In genomic region chr11:117459121-117459978, GRCh38 we compare ENCODE assay signal across 20 cellular contexts.
DNase-seq lines count a peak whose midpoint lies in the region; ATAC-seq, FAIRE-seq and TF ChIP-seq lines count a peak whose summit lies in the region.
"Had no signal": no experiment of that assay in that cellular context is flagged by ENCODE, and none has a peak within 500 bp of the region (broad histone marks: within the 10 kb centered on the region; RNA-seq: fewer than 3 reads in every experiment).

No MANE protein-coding gene starts in this region.

- TF ChIP-seq RAD21 in H1 (IDR thresholded peaks at IDR 0.05 in 1 of 2, conservative IDR thresholded peaks at IDR 0.05 in 1 of 2; ENCODE audit: low read depth in 2 of 2, low read length in 2 of 2), result no peak

- H3K27ac Mint-ChIP-seq in activated naive CD4-positive, alpha-beta T cell treated with anti-CD3 and anti-CD28 coated beads, Interleukin-2, amount 50 U/mL, for 72 hours, result peak overlapping the region; percentile 7 to 44
- H3K27ac Mint-ChIP-seq: CD8-positive, alpha-beta memory T cell had no signal

- H3K27me3 ChIP-seq in H1 (replicated peaks in 1 of 4; ENCODE audit: control insufficient read depth in 3 of 4, extremely low read depth in 1 of 4, insufficient read depth in 3 of 4, low read length in 3 of 4) (no peaks in the 10 kb centered on the region), osteoblast (ENCODE audit: insufficient read depth, low read length) (peaks cover 4% of the 10 kb centered on the region), esophagus squamous epithelium (peaks cover 0 to 5% (median 0%) of the 10 kb centered on the region in 4 donors)
- H3K27me3 ChIP-seq: SJCRH30 had no signal

- WGBS in H1 (ENCODE audit: extremely low coverage in 1 of 2, insufficient coverage in 1 of 2, insufficient read length in 1 of 2, insufficient replicate concordance in 2 of 2, low coverage in 1 of 2, low lambda C conversion rate in 2 of 2, missing lambda C conversion rate in 1 of 2), 2 experiments, result 79% methylated on average over 16 of the region's 16 CpGs; no CpG with 5 or more reads in 1 of the 2 experiments
- WGBS in esophagus squamous epithelium, 2 donors, result 66 to 73% methylated on average over 5 to 8 of the region's 16 CpGs

- peaks cover 4 to 7% of the 10 kb centered on the region in 2 donors for H3K9me3 Mint-ChIP-seq in activated naive CD4-positive, alpha-beta T cell treated with anti-CD3 and anti-CD28 coated beads, Interleukin-2, amount 50 U/mL, for 72 hours

- no peak for FAIRE-seq in H1 (lab: Jason Lieb, UNC)
- FAIRE-seq: A204.1, D721Med, HTR-8/SVneo, RCC 7860 had no signal

- no peak for TF ChIP-seq CTCF in H1 (IDR thresholded peaks at IDR 0.05; ENCODE audit: control extremely low read depth in 1 of 3, insufficient read depth in 1 of 3, low read depth in 1 of 3, low read length in 3 of 3)
- TF ChIP-seq CTCF in osteoblast (IDR thresholded peaks at IDR 0.05; ENCODE audit: extremely low read depth, low read depth, low read length), result no peak
- TF ChIP-seq CTCF in esophagus squamous epithelium (IDR thresholded peaks at IDR 0.05), result no peak

- H2BK120ac ChIP-seq in H1 (replicated peaks; ENCODE audit: low read depth, low read length), result no peak overlapping the region

- H3K4me3 ChIP-seq in H1 (ENCODE audit: extremely low read depth in 1 of 4, insufficient read depth in 2 of 4, low read depth in 3 of 4, low read length in 4 of 4), result no peak overlapping the region
- no peak overlapping the region for H3K4me3 ChIP-seq in osteoblast (ENCODE audit: insufficient read depth, low read length)
- no peak overlapping the region for H3K4me3 ChIP-seq in esophagus squamous epithelium
- H3K4me3 ChIP-seq: SJCRH30 had no signal

- TF ChIP-seq POLR2A in H1 (IDR thresholded peaks at IDR 0.05; ENCODE audit: control extremely low read depth in 1 of 2, low read depth in 2 of 2, low read length in 2 of 2) (no peak), esophagus squamous epithelium (IDR thresholded peaks at IDR 0.05) (no peak)

- no peaks in the 10 kb centered on the region for H3K4me1 ChIP-seq in H1 (replicated peaks in 1 of 4; ENCODE audit: control insufficient read depth in 3 of 4, insufficient read depth in 4 of 4, low read length in 3 of 4)
- no peaks in the 10 kb centered on the region for H3K4me1 ChIP-seq in osteoblast (ENCODE audit: insufficient read depth, low read length)
- no peaks in the 10 kb centered on the region for H3K4me1 ChIP-seq in esophagus squamous epithelium
- H3K4me1 ChIP-seq: SJCRH30 had no signal

- 0 out of 2 replicates have a peak overlapping the region, but pooled peaks have one; percentile 15 for H2AK5ac ChIP-seq in H1 (ENCODE audit: low read depth, low read length)

- no peak overlapping the region for H3K56ac ChIP-seq in H1 (replicated peaks; ENCODE audit: insufficient read length, low read depth, low read length)

- H3K36me3 ChIP-seq in H1 (ENCODE audit: control insufficient read depth in 2 of 4, insufficient read depth in 4 of 4, low read length in 3 of 4) (no peaks in the 10 kb centered on the region), osteoblast (ENCODE audit: insufficient read depth, low read length) (no peaks in the 10 kb centered on the region), esophagus squamous epithelium (no peaks in the 10 kb centered on the region)
- H3K36me3 ChIP-seq: SJCRH30 had no signal

- no peak overlapping the region for H3K9ac ChIP-seq in H1 (replicated peaks in 1 of 4; ENCODE audit: extremely low read depth in 1 of 4, low read depth in 3 of 4, low read length in 3 of 4)
- H3K9ac ChIP-seq: KMS-11 had no signal

- H3K36me3 Mint-ChIP-seq in activated naive CD4-positive, alpha-beta T cell treated with anti-CD3 and anti-CD28 coated beads, Interleukin-2, amount 50 U/mL, for 72 hours, result peaks cover 3 to 8% of the 10 kb centered on the region in 2 donors

- no peak overlapping the region for H3K4me2 ChIP-seq in H1 (ENCODE audit: insufficient read depth in 1 of 2, low read depth in 2 of 2, low read length in 2 of 2)
- H3K4me2 ChIP-seq in osteoblast (ENCODE audit: insufficient read depth, low read length), result no peak overlapping the region
- H3K4me2 ChIP-seq: KMS-11 had no signal

- H3K9me3 ChIP-seq in H1 (ENCODE audit: insufficient read depth in 2 of 2, low read depth in 1 of 2, low read length in 1 of 2), result 0 out of 4 replicates have a peak, but pooled peaks cover 0 to 3% of the 10 kb centered on the region in 2 experiments
- no peaks in the 10 kb centered on the region for H3K9me3 ChIP-seq in osteoblast (ENCODE audit: low read depth, low read length)
- H3K9me3 ChIP-seq in esophagus squamous epithelium, result no peaks in the 10 kb centered on the region
- H3K9me3 ChIP-seq: SJCRH30 had no signal

- CTCF ChIA-PET in H1 (lab: Charles Lee; ENCODE audit: partially characterized antibody), result interaction anchor here (0.8 to 6.0 kb wide), 10 partner anchors 9 to 358 kb away, joined by 3 to 24 read pairs (median 4); no protein-coding TSS in a partner anchor

- no peaks in the 10 kb centered on the region for H3K23me2 ChIP-seq in H1 (ENCODE audit: low read depth, low read length)

- no peak overlapping the region for H2BK20ac ChIP-seq in H1 (ENCODE audit: low read length)

- ATAC-seq in activated naive CD4-positive, alpha-beta T cell treated with anti-CD3 and anti-CD28 coated beads, Interleukin-2, amount 50 U/mL, for 72 hours, result no peak

- H3K79me2 ChIP-seq in H1 (ENCODE audit: control insufficient read depth in 1 of 2, insufficient read depth in 2 of 2, low read length in 2 of 2) (no peaks in the 10 kb centered on the region), osteoblast (ENCODE audit: insufficient read depth, low read length) (no peaks in the 10 kb centered on the region)

- H4K5ac ChIP-seq in H1 (ENCODE audit: insufficient read length, low read depth, low read length), result no peak overlapping the region

- TF ChIP-seq EP300 in H1 (IDR thresholded peaks at IDR 0.05; ENCODE audit: borderline replicate concordance in 1 of 2, low read depth in 2 of 2, low read length in 2 of 2), result no peak

- no peak overlapping the region for H2BK15ac ChIP-seq in H1 (ENCODE audit: low read length)

- 0 out of 2 replicates have a peak overlapping the region, but pooled peaks have one; percentile 9 for H4K8ac ChIP-seq in H1 (ENCODE audit: extremely low read depth, insufficient read depth, low read length)

- no peak overlapping the region for H4K91ac ChIP-seq in H1 (replicated peaks; ENCODE audit: insufficient read length, low read length)

- intact Hi-C loops in esophagus squamous epithelium (cut with DNase I), result no loop called here

- DNase-seq in activated naive CD4-positive, alpha-beta T cell treated with anti-CD3 and anti-CD28 coated beads, Interleukin-2, amount 50 U/mL, for 72 hours (ENCODE audit: low spot score in 2 of 2), result no peak
- no peak for DNase-seq in activated naive CD4-positive, alpha-beta T cell treated with Interleukin-2 at 50 U/mL for 16 hours
- DNase-seq in H1 (ENCODE audit: low read depth in 1 of 2, low spot score in 2 of 2) (no peak), osteoblast (ENCODE audit: insufficient read length, low spot score, missing footprints) (peak; percentile 48), T-helper 2 cell (no peak), retina (no peak), esophagus squamous epithelium (lab: John Stamatoyannopoulos, UW) (no peak), kidney glomerular epithelial cell (lab: John Stamatoyannopoulos, UW) (no peak)
- DNase-seq: CD8-positive, alpha-beta memory T cell; NCI-H1105; NCI-H146; NCI-H2227 treated with DMSO at 0.1 percent for 48 hours; NCI-H748 treated with DMSO at 0.1 percent for 48 hours; SJCRH30 had no signal

- H3K4ac ChIP-seq in H1 (replicated peaks; ENCODE audit: insufficient read length, low read depth, low read length), result no peak overlapping the region

- POLR2A ChIA-PET in H1 (lab: Charles Lee; ENCODE audit: partially characterized antibody), result interaction anchor here (1.2 kb wide), 1 partner anchor 16 kb away, joined by 3 read pairs; no protein-coding TSS in a partner anchor

- no peak overlapping the region for H3K18ac ChIP-seq in H1 (ENCODE audit: extremely low read depth, low read length)

- H3K14ac ChIP-seq in H1 (ENCODE audit: insufficient read length), result no peak overlapping the region

- no peak overlapping the region for H3K23ac ChIP-seq in H1 (ENCODE audit: insufficient read length)

- no peak overlapping the region for H2BK12ac ChIP-seq in H1 (ENCODE audit: low read depth, low read length)

- no peak overlapping the region for H2BK5ac ChIP-seq in H1 (ENCODE audit: low read depth, low read length)

- no peaks in the 10 kb centered on the region for H3K79me1 ChIP-seq in H1 (ENCODE audit: low read depth, low read length)

- H3K27ac ChIP-seq in H1 (ENCODE audit: low read depth, low read length) (no peak overlapping the region), osteoblast (ENCODE audit: low read depth, low read length) (no peak overlapping the region), esophagus squamous epithelium (no peak overlapping the region)
- H3K27ac ChIP-seq: C4-2B, KMS-11, SJCRH30 had no signal

- H2AFZ ChIP-seq in H1 (ENCODE audit: low read length) (no peak overlapping the region), osteoblast (ENCODE audit: low read length) (no peak overlapping the region)

- H4K20me1 ChIP-seq in H1 (replicated peaks in 1 of 2; ENCODE audit: control insufficient read depth in 1 of 2, insufficient read depth in 2 of 2, low read length in 2 of 2) (no peaks in the 10 kb centered on the region), osteoblast (ENCODE audit: insufficient read depth, low read length) (no peaks in the 10 kb centered on the region)

TF ChIP-seq in H1, 55 proteins besides CTCF, POLR2A, EP300 and RAD21 (continues in another document):
- no peak for TF ChIP-seq SP4 (IDR thresholded peaks at IDR 0.05; ENCODE audit: low read length)
- no peak for TF ChIP-seq SIRT6 (IDR thresholded peaks at IDR 0.05; ENCODE audit: low read length)
- TF ChIP-seq, protein P1, sequence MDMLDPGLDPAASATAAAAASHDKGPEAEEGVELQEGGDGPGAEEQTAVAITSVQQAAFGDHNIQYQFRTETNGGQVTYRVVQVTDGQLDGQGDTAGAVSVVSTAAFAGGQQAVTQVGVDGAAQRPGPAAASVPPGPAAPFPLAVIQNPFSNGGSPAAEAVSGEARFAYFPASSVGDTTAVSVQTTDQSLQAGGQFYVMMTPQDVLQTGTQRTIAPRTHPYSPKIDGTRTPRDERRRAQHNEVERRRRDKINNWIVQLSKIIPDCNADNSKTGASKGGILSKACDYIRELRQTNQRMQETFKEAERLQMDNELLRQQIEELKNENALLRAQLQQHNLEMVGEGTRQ (IDR thresholded peaks at IDR 0.05; ENCODE audit: low read length), result no peak
- TF ChIP-seq CHD2 (IDR thresholded peaks at IDR 0.05; ENCODE audit: low read length), result no peak
- TF ChIP-seq KDM1A (IDR thresholded peaks at IDR 0.05; ENCODE audit: borderline replicate concordance, low read length), result no peak
- no peak for TF ChIP-seq HDAC6 (IDR thresholded peaks at IDR 0.05; ENCODE audit: low read depth, low read length)
- TF ChIP-seq GTF2F1 (IDR thresholded peaks at IDR 0.05; ENCODE audit: borderline replicate concordance, low read depth, low read length), result no peak
- no peak for TF ChIP-seq ASH2L (IDR thresholded peaks at IDR 0.05; ENCODE audit: low read length)
- TF ChIP-seq PHF8 (conservative IDR thresholded peaks at IDR 0.05; ENCODE audit: low read depth, low read length), result no peak
- TF ChIP-seq JUN (IDR thresholded peaks at IDR 0.05; ENCODE audit: low read depth, low read length), result no peak
- no peak for TF ChIP-seq YY1 (IDR thresholded peaks at IDR 0.05; ENCODE audit: low read depth, low read length)
